In genomic region chr11:76590631-76590950, GRCh38 we compare ENCODE assay signal across 19 cellular contexts.
DNase-seq lines count a peak whose midpoint lies in the region; ATAC-seq lines count a peak whose summit lies in the region.
"Had no signal": no experiment of that assay in that cellular context is flagged by ENCODE, and none has a peak within 500 bp of the region (broad histone marks: within the 10 kb centered on the region; RNA-seq: fewer than 3 reads in every experiment).

No MANE protein-coding gene starts in this region.

- no peak overlapping the region for H4K8ac ChIP-seq in mesendoderm (ENCODE audit: low read depth, low read length)

- no peak overlapping the region for H2BK15ac ChIP-seq in mesendoderm (replicated peaks; ENCODE audit: low read depth)

- H3K27ac Mint-ChIP-seq in activated naive CD4-positive, alpha-beta T cell treated with anti-CD3 and anti-CD28 coated beads, Interleukin-2, amount 50 U/mL, for 24 hours = peak overlapping the region; percentile 63
- H3K27ac Mint-ChIP-seq in activated T-helper 2 cell treated with anti-CD3 and anti-CD28 coated beads, Interferon-gamma antibody, Interleukin-2, Interleukin-4, amounts not matched to agents 10 μg/mL and 5 μg/mL and 100 μg/mL, durations not matched to agents 14 hours and 24 hours and 36 hours = peak overlapping the region; percentile 96
- H3K27ac Mint-ChIP-seq: HFFc6 had no signal

- H3K9me3 Mint-ChIP-seq in activated naive CD4-positive, alpha-beta T cell treated with anti-CD3 and anti-CD28 coated beads, Interleukin-2, amount 50 U/mL, for 24 hours = no peaks in the 10 kb centered on the region
- peaks cover 27% of the 10 kb centered on the region for H3K9me3 Mint-ChIP-seq in activated T-helper 2 cell treated with anti-CD3 and anti-CD28 coated beads, Interferon-gamma antibody, Interleukin-2, Interleukin-4, amounts not matched to agents 10 μg/mL and 5 μg/mL and 100 μg/mL, durations not matched to agents 14 hours and 24 hours and 36 hours
- H3K9me3 Mint-ChIP-seq: HFFc6 had no signal

- WGBS in mesendoderm (ENCODE audit: extremely low coverage, insufficient coverage, low lambda C conversion rate) = no CpG with 5 or more reads among the region's 1 CpG

- H3K79me1 ChIP-seq in mesendoderm (ENCODE audit: low read length) = no peaks in the 10 kb centered on the region

- peaks cover 4% of the 10 kb centered on the region for H3K27me3 Mint-ChIP-seq in activated naive CD4-positive, alpha-beta T cell treated with anti-CD3 and anti-CD28 coated beads, Interleukin-2, amount 50 U/mL, for 24 hours
- H3K27me3 Mint-ChIP-seq in activated T-helper 2 cell treated with anti-CD3 and anti-CD28 coated beads, Interferon-gamma antibody, Interleukin-2, Interleukin-4, amounts not matched to agents 10 μg/mL and 5 μg/mL and 100 μg/mL, durations not matched to agents 14 hours and 24 hours and 36 hours (ENCODE audit: low read depth) = no peaks in the 10 kb centered on the region

- peak overlapping the region; percentile 7 for H3K23ac ChIP-seq in mesendoderm (ENCODE audit: low read length)

- H3K79me2 ChIP-seq in mesendoderm (ENCODE audit: control insufficient read depth, insufficient read depth, low read length) = no peaks in the 10 kb centered on the region

- H3K36me3 ChIP-seq in mesendoderm (ENCODE audit: control insufficient read depth, insufficient read depth, low read length) = no peaks in the 10 kb centered on the region

- H3K4me1 Mint-ChIP-seq in activated naive CD4-positive, alpha-beta T cell treated with anti-CD3 and anti-CD28 coated beads, Interleukin-2, amount 50 U/mL, for 24 hours = no peaks in the 10 kb centered on the region
- peaks cover 75% of the 10 kb centered on the region for H3K4me1 Mint-ChIP-seq in activated T-helper 2 cell treated with anti-CD3 and anti-CD28 coated beads, Interferon-gamma antibody, Interleukin-2, Interleukin-4, amounts not matched to agents 10 μg/mL and 5 μg/mL and 100 μg/mL, durations not matched to agents 14 hours and 24 hours and 36 hours (ENCODE audit: low read depth)

- no peaks in the 10 kb centered on the region for H3K4me1 ChIP-seq in mesendoderm (ENCODE audit: control insufficient read depth, low read depth, low read length)

- no peak overlapping the region for H3K4me2 ChIP-seq in mesendoderm (ENCODE audit: low read length)
- H3K4me2 ChIP-seq: KMS-11, PC-9 had no signal

- no peak overlapping the region for H3K4me3 ChIP-seq in mesendoderm (ENCODE audit: low read length)
- H3K4me3 ChIP-seq: PC-9 had no signal

- no peaks in the 10 kb centered on the region for H3K27me3 ChIP-seq in mesendoderm (ENCODE audit: insufficient read depth, low read length, poor library complexity)

- ATAC-seq in left cardiac atrium = no peak
- no peak for ATAC-seq in GM18907 (IDR thresholded peaks at IDR 0.05; ENCODE audit: unreplicated experiment)
- no peak for ATAC-seq in HG02970 (IDR thresholded peaks at IDR 0.05; ENCODE audit: low FRiP score, unreplicated experiment)

- no peak for DNase-seq in activated naive CD4-positive, alpha-beta T cell treated with Interleukin-2 at 50 U/mL for 16 hours
- DNase-seq in activated T-helper 2 cell treated with anti-CD3 and anti-CD28 coated beads, Interferon-gamma antibody, Interleukin-2, Interleukin-4, amounts not matched to agents 10 μg/mL and 5 μg/mL and 100 μg/mL, durations not matched to agents 14 hours and 24 hours and 36 hours (ENCODE audit: low spot score) = no peak
- no peak for DNase-seq in mesendoderm
- DNase-seq in left cardiac atrium = no peak
- DNase-seq: COR-L47, DMS153, HFFc6, NCI-H1048, NCI-H1436 treated with DMSO at 0.1 percent for 48 hours, NCI-H2029 treated with DMSO at 0.1 percent for 48 hours, NCI-H2171 treated with DMSO at 0.1 percent for 48 hours, NCI-H510A, NCI-H82, PC-9 had no signal

- no peak overlapping the region for H3K18ac ChIP-seq in mesendoderm (ENCODE audit: low read length)

- intact Hi-C loops in activated T-helper 2 cell treated with anti-CD3 and anti-CD28 coated beads, Interferon-gamma antibody, Interleukin-2, Interleukin-4, amounts not matched to agents 10 μg/mL and 5 μg/mL and 100 μg/mL, durations not matched to agents 14 hours and 24 hours and 36 hours (cut with micrococcal nuclease) = loop anchor here (5.0 kb wide), 1 partner anchor 38 kb away; no protein-coding TSS in a partner anchor
- intact Hi-C loops in left cardiac atrium (cut with DNase I) = no loop called here

- no peak overlapping the region for H2AK5ac ChIP-seq in mesendoderm (ENCODE audit: low read length)

- no peak overlapping the region for H3K56ac ChIP-seq in mesendoderm (ENCODE audit: low read length)

- no peak overlapping the region for H3K4me3 Mint-ChIP-seq in activated naive CD4-positive, alpha-beta T cell treated with anti-CD3 and anti-CD28 coated beads, Interleukin-2, amount 50 U/mL, for 24 hours
- H3K4me3 Mint-ChIP-seq in activated T-helper 2 cell treated with anti-CD3 and anti-CD28 coated beads, Interferon-gamma antibody, Interleukin-2, Interleukin-4, amounts not matched to agents 10 μg/mL and 5 μg/mL and 100 μg/mL, durations not matched to agents 14 hours and 24 hours and 36 hours (ENCODE audit: low read depth) = no peak overlapping the region
- H3K4me3 Mint-ChIP-seq: HFFc6 had no signal

- H3K27ac ChIP-seq in mesendoderm (ENCODE audit: low read depth, low read length) = no peak overlapping the region
- H3K27ac ChIP-seq: C4-2B, KMS-11, PC-9 had no signal

- H2BK120ac ChIP-seq in mesendoderm (ENCODE audit: low read depth, low read length) = no peak overlapping the region

- no peaks in the 10 kb centered on the region for H3K36me3 Mint-ChIP-seq in activated naive CD4-positive, alpha-beta T cell treated with anti-CD3 and anti-CD28 coated beads, Interleukin-2, amount 50 U/mL, for 24 hours
- peaks cover 37% of the 10 kb centered on the region for H3K36me3 Mint-ChIP-seq in activated T-helper 2 cell treated with anti-CD3 and anti-CD28 coated beads, Interferon-gamma antibody, Interleukin-2, Interleukin-4, amounts not matched to agents 10 μg/mL and 5 μg/mL and 100 μg/mL, durations not matched to agents 14 hours and 24 hours and 36 hours (ENCODE audit: low read depth)

- no peak overlapping the region for H4K5ac ChIP-seq in mesendoderm (ENCODE audit: low read length)

- no peak overlapping the region for H3K9ac ChIP-seq in mesendoderm (ENCODE audit: low read length)
- H3K9ac ChIP-seq: KMS-11 had no signal

- H2BK5ac ChIP-seq in mesendoderm (ENCODE audit: low read length) = no peak overlapping the region

- H3K4ac ChIP-seq in mesendoderm (ENCODE audit: low read depth, low read length) = no peak overlapping the region
